ENCODE assay signal across 23 cellular contexts in the genomic region with DNA sequence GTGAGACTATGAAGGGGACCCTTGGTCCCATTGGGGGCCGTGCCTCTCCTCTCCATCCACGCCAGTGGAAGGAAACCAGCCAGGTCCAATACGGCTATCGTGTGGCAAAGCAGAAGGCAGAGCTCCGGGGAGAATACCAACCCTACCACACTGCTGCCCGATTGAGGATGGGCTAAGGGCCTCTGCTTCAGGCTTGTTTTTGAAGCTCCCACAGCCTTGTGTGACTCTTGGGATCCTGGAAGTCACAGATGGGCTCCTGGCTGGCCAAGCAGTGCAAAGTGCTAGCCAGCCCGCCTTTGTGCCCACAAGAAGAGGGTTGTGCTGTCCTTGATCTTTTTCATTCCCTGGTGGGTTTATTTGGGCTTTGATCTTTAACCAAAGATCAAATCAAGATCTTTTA.
"Had no signal": no experiment of that assay in that cellular context is flagged by ENCODE, and none has a peak within 500 bp of the region (broad histone marks: within the 10 kb centered on the region; RNA-seq: fewer than 3 reads in every experiment).

No MANE protein-coding gene starts in this region.

- H3K9me3 ChIP-seq: esophagus squamous epithelium, gastroesophageal sphincter, left ventricle myocardium inferior, neutrophil, right atrium auricular region, sigmoid colon, suprapubic skin, thyroid gland, upper lobe of left lung, vagina had no signal

- H3K27ac ChIP-seq: esophagus squamous epithelium, gastroesophageal sphincter, left ventricle myocardium inferior, neutrophil, right atrium auricular region, sigmoid colon, skin epidermis, suprapubic skin, thyroid gland, upper lobe of left lung, vagina had no signal

- FAIRE-seq: colon, kidney had no signal

- H3K27me3 ChIP-seq: gastroesophageal sphincter, neutrophil, right atrium auricular region, sigmoid colon, thyroid gland, upper lobe of left lung, vagina had no signal

- H3K4me1 ChIP-seq: gastroesophageal sphincter, sigmoid colon, thyroid gland, upper lobe of left lung, vagina had no signal

- DNase-seq: effector memory CD8-positive, alpha-beta T cell; esophagus squamous epithelium; foreskin fibroblast; glutamatergic neuron; immature natural killer cell; kidney; left cardiac atrium; left ventricle myocardium inferior; mesenchymal stem cell; naive B cell; posterior cingulate gyrus; sigmoid colon; stimulated activated naive CD8-positive, alpha-beta T cell treated with anti-CD3 and anti-CD28 coated beads, Interleukin-15, Interleukin-2, amounts not matched to agents 100 U/mL and 50 U/mL, for 24 hours; thyroid gland had no signal

- H3K4me3 ChIP-seq: esophagus squamous epithelium, gastroesophageal sphincter, left ventricle myocardium inferior, lung, right atrium auricular region, sigmoid colon, skin epidermis, suprapubic skin, thyroid gland, upper lobe of left lung, vagina had no signal

- H3K36me3 ChIP-seq: esophagus squamous epithelium, gastroesophageal sphincter, left ventricle myocardium inferior, neutrophil, right atrium auricular region, sigmoid colon, suprapubic skin, thyroid gland, upper lobe of left lung, vagina had no signal

- ATAC-seq: effector memory CD8-positive, alpha-beta T cell; gastroesophageal sphincter; left cardiac atrium; stimulated activated naive CD8-positive, alpha-beta T cell treated with anti-CD3 and anti-CD28 coated beads, Interleukin-15, Interleukin-2, amounts not matched to agents 100 U/mL and 50 U/mL, for 24 hours had no signal
